Comparison of ENCODE assay signal across 15 cellular contexts in genomic region chr6:44016131-44016870, GRCh38.
DNase-seq lines count a peak whose midpoint lies in the region; ATAC-seq, FAIRE-seq and TF ChIP-seq lines count a peak whose summit lies in the region.
"Had no signal": no experiment of that assay in that cellular context is flagged by ENCODE, and none has a peak within 500 bp of the region (broad histone marks: within the 10 kb centered on the region; RNA-seq: fewer than 3 reads in every experiment).

No MANE protein-coding gene starts in this region.

- H3K27me3 ChIP-seq in PC-9 (ENCODE audit: insufficient read depth, low read depth) (no peaks in the 10 kb centered on the region), H1 (replicated peaks in 1 of 4; ENCODE audit: control insufficient read depth in 3 of 4, extremely low read depth in 1 of 4, insufficient read depth in 3 of 4, low read length in 3 of 4) (no peaks in the 10 kb centered on the region), transverse colon (no peaks in the 10 kb centered on the region)
- H3K27me3 ChIP-seq: dorsolateral prefrontal cortex, neural progenitor cell had no signal

- TF ChIP-seq EP300 in H1 (IDR thresholded peaks at IDR 0.05; ENCODE audit: borderline replicate concordance in 1 of 2, low read depth in 2 of 2, low read length in 2 of 2) (no peak), transverse colon (IDR thresholded peaks at IDR 0.05; ENCODE audit: low read depth) (no peak)

- ATAC-seq in omental fat pad (ENCODE audit: low FRiP score) (no peak), GM19324 (IDR thresholded peaks at IDR 0.05; ENCODE audit: low FRiP score, unreplicated experiment) (no peak), HG03342 (IDR thresholded peaks at IDR 0.05; ENCODE audit: unreplicated experiment) (no peak)
- ATAC-seq: HepG2 had no signal

- no peak overlapping the region for H3K14ac ChIP-seq in H1 (ENCODE audit: insufficient read length)

- no peak for FAIRE-seq in H1 (lab: Jason Lieb, UNC)
- FAIRE-seq: HepG2 had no signal

- no peak overlapping the region for H3K56ac ChIP-seq in H1 (replicated peaks; ENCODE audit: insufficient read length, low read depth, low read length)

- peak overlapping the region; percentile 75; the same call in 1 of the 2 replicates for H2BK20ac ChIP-seq in H1 (ENCODE audit: low read length)

- no peak for TF ChIP-seq CTCF in PC-9 (conservative IDR thresholded peaks at IDR 0.05)
- TF ChIP-seq CTCF in H1 (IDR thresholded peaks at IDR 0.05; ENCODE audit: control extremely low read depth in 1 of 3, insufficient read depth in 1 of 3, low read depth in 1 of 3, low read length in 3 of 3): no peak
- TF ChIP-seq CTCF in omental fat pad (IDR thresholded peaks at IDR 0.05): no peak
- TF ChIP-seq CTCF in transverse colon (IDR thresholded peaks at IDR 0.05): no peak

- H2AK5ac ChIP-seq in H1 (ENCODE audit: low read depth, low read length): no peak overlapping the region

- H3K79me2 ChIP-seq in PC-9 (ENCODE audit: low read depth) (no peaks in the 10 kb centered on the region), H1 (ENCODE audit: control insufficient read depth in 1 of 2, insufficient read depth in 2 of 2, low read length in 2 of 2) (no peaks in the 10 kb centered on the region)

- H3K9me3 ChIP-seq in PC-9 (ENCODE audit: insufficient read depth, low read depth): peaks cover 13% of the 10 kb centered on the region
- no peaks in the 10 kb centered on the region for H3K9me3 ChIP-seq in H1 (ENCODE audit: insufficient read depth in 2 of 2, low read depth in 1 of 2, low read length in 1 of 2)
- H3K9me3 ChIP-seq in transverse colon: no peaks in the 10 kb centered on the region

- no peak overlapping the region for H3K9ac ChIP-seq in H1 (replicated peaks in 1 of 4; ENCODE audit: extremely low read depth in 1 of 4, low read depth in 3 of 4, low read length in 3 of 4)
- H3K9ac ChIP-seq: neural progenitor cell had no signal

- H4K5ac ChIP-seq in H1 (ENCODE audit: insufficient read length, low read depth, low read length): no peak overlapping the region

- no peak overlapping the region for H3K18ac ChIP-seq in H1 (ENCODE audit: extremely low read depth, low read length)

- H2BK15ac ChIP-seq in H1 (ENCODE audit: low read length): no peak overlapping the region

- peak; percentile 55 for DNase-seq in ELR (ENCODE audit: low read depth)
- DNase-seq in PC-9: no peak
- DNase-seq in H1 (ENCODE audit: low read depth in 1 of 2, low spot score in 2 of 2): no peak
- peak; percentile 14 for DNase-seq in omental fat pad (ENCODE audit: low spot score)
- no peak for DNase-seq in T1000 (lab: John Stamatoyannopoulos, UW)
- no peak for DNase-seq in transverse colon
- DNase-seq: activated CD4-positive, alpha-beta memory T cell treated with anti-CD3 and anti-CD28 coated beads, Interleukin-2, amount 10 ng/mL, durations not matched to agents 7 days and 5 days; AML-193; Calu3; dorsolateral prefrontal cortex; NCI-H1105 had no signal

- intact Hi-C loops in PC-9 (cut with micrococcal nuclease; ENCODE audit: unreplicated experiment): no loop called here
- intact Hi-C loops in transverse colon (cut with DNase I; ENCODE audit: low total_unique reads): no loop called here

- H2BK12ac ChIP-seq in H1 (ENCODE audit: low read depth, low read length): no peak overlapping the region

- no peaks in the 10 kb centered on the region for H3K9me2 ChIP-seq in PC-9 (ENCODE audit: insufficient read depth)

- peaks cover 47% of the 10 kb centered on the region for H3F3A ChIP-seq in PC-9 (ENCODE audit: insufficient read depth, low read depth)

- H3K4me3 ChIP-seq in PC-9 (no peak overlapping the region), H1 (ENCODE audit: extremely low read depth in 1 of 4, insufficient read depth in 2 of 4, low read depth in 3 of 4, low read length in 4 of 4) (no peak overlapping the region), transverse colon (no peak overlapping the region)
- H3K4me3 ChIP-seq: dorsolateral prefrontal cortex, neural progenitor cell had no signal

- no peaks in the 10 kb centered on the region for H4K20me1 ChIP-seq in PC-9 (ENCODE audit: insufficient read depth)
- H4K20me1 ChIP-seq in H1 (replicated peaks in 1 of 2; ENCODE audit: control insufficient read depth in 1 of 2, insufficient read depth in 2 of 2, low read length in 2 of 2): no peaks in the 10 kb centered on the region

- no peak overlapping the region for H4K8ac ChIP-seq in H1 (ENCODE audit: extremely low read depth, insufficient read depth, low read length)

- H3K27ac ChIP-seq in PC-9: peak overlapping the region; percentile 23
- no peak overlapping the region for H3K27ac ChIP-seq in H1 (ENCODE audit: low read depth, low read length)
- no peak overlapping the region for H3K27ac ChIP-seq in transverse colon
- H3K27ac ChIP-seq: dorsolateral prefrontal cortex, neural progenitor cell had no signal

- CTCF ChIA-PET in PC-9 (lab: Charles Lee) (interaction anchor here (0.6 kb wide), 1 partner anchor 218 kb away, joined by 3 read pairs; no protein-coding TSS in a partner anchor), H1 (lab: Charles Lee; ENCODE audit: partially characterized antibody) (interaction anchor here (0.6 to 24.5 kb wide), 10 partner anchors 8 to 74 kb away, joined by 3 to 331 read pairs (median 4); no protein-coding TSS in a partner anchor)

- POLR2A ChIA-PET in PC-9 (lab: Charles Lee; ENCODE audit: unreplicated experiment): interaction anchor here (0.6 kb wide), 1 partner anchor 207 kb away, joined by 6 read pairs; the partner anchor contains the start of gene SLC29A1
- POLR2A ChIA-PET in H1 (lab: Charles Lee; ENCODE audit: partially characterized antibody): interaction anchor here (0.9 to 1.3 kb wide), 3 partner anchors 9 to 74 kb away, joined by 3 read pairs; no protein-coding TSS in a partner anchor

- H3K4me2 ChIP-seq in PC-9: no peak overlapping the region
- H3K4me2 ChIP-seq in H1 (ENCODE audit: insufficient read depth in 1 of 2, low read depth in 2 of 2, low read length in 2 of 2): no peak overlapping the region
- H3K4me2 ChIP-seq: neural progenitor cell had no signal

- no peaks in the 10 kb centered on the region for H3K79me1 ChIP-seq in H1 (ENCODE audit: low read depth, low read length)

- BruUV-seq in PC-9 (replicated peaks; lab: Mats Ljungman, UMichigan): no TSS peak

- 79% methylated on average over 5 of the region's 5 CpGs; no CpG with 5 or more reads in 1 of the 2 experiments for WGBS in H1 (ENCODE audit: extremely low coverage in 1 of 2, insufficient coverage in 1 of 2, insufficient read length in 1 of 2, insufficient replicate concordance in 2 of 2, low coverage in 1 of 2, low lambda C conversion rate in 2 of 2, missing lambda C conversion rate in 1 of 2), 2 experiments
- 71 to 93% methylated on average over 3 to 5 of the region's 5 CpGs for WGBS in transverse colon (ENCODE audit: low coverage in 1 of 2), 2 donors

- H4K91ac ChIP-seq in H1 (replicated peaks; ENCODE audit: insufficient read length, low read length): no peak overlapping the region

- peaks cover 17% of the 10 kb centered on the region; the same call in 1 of the 2 replicates for H3K36me3 ChIP-seq in PC-9 (ENCODE audit: low read depth)
- H3K36me3 ChIP-seq in H1 (ENCODE audit: control insufficient read depth in 2 of 4, insufficient read depth in 4 of 4, low read length in 3 of 4): no peaks in the 10 kb centered on the region
- H3K36me3 ChIP-seq in transverse colon: no peaks in the 10 kb centered on the region
- H3K36me3 ChIP-seq: neural progenitor cell had no signal

- no peak for TF ChIP-seq RAD21 in H1 (IDR thresholded peaks at IDR 0.05 in 1 of 2, conservative IDR thresholded peaks at IDR 0.05 in 1 of 2; ENCODE audit: low read depth in 2 of 2, low read length in 2 of 2)

- H2AFZ ChIP-seq in PC-9 (no peak overlapping the region), H1 (ENCODE audit: low read length) (no peak overlapping the region)
- H2AFZ ChIP-seq: neural progenitor cell had no signal

- H2BK120ac ChIP-seq in H1 (replicated peaks; ENCODE audit: low read depth, low read length): no peak overlapping the region

- H3K4me1 ChIP-seq in PC-9 (replicated peaks; ENCODE audit: insufficient read depth): peaks cover 35% of the 10 kb centered on the region
- peaks cover 0 to 4% (median 3%) of the 10 kb centered on the region in 4 experiments; a peak in 3 of 7 replicates for H3K4me1 ChIP-seq in H1 (replicated peaks in 1 of 4; ENCODE audit: control insufficient read depth in 3 of 4, insufficient read depth in 4 of 4, low read length in 3 of 4)
- no peaks in the 10 kb centered on the region for H3K4me1 ChIP-seq in transverse colon

- no peak overlapping the region for H3K4ac ChIP-seq in H1 (replicated peaks; ENCODE audit: insufficient read length, low read depth, low read length)

- no peak for TF ChIP-seq POLR2A in H1 (IDR thresholded peaks at IDR 0.05; ENCODE audit: control extremely low read depth in 1 of 2, low read depth in 2 of 2, low read length in 2 of 2)
- TF ChIP-seq POLR2A in transverse colon (IDR thresholded peaks at IDR 0.05): no peak

- H3K23ac ChIP-seq in H1 (ENCODE audit: insufficient read length): no peak overlapping the region

- in situ Hi-C loops in transverse colon (cut with MboI; ENCODE audit: low pct_ligation_motif_present in 1 of 4, low pct_unique_long_range_greater_than_20kb in 1 of 4, low sequenced_read_pairs in 3 of 4): no loop called here

- H3K23me2 ChIP-seq in H1 (ENCODE audit: low read depth, low read length): no peaks in the 10 kb centered on the region; the same call in 1 of the 2 replicates

- H2BK5ac ChIP-seq in H1 (ENCODE audit: low read depth, low read length): no peak overlapping the region

TF ChIP-seq in H1, 55 proteins besides CTCF, POLR2A, EP300 and RAD21:
- TF ChIP-seq JUND (IDR thresholded peaks at IDR 0.05; ENCODE audit: low read length): no peak
- 0 out of 2 replicates have a peak, but pooled peaks have one; percentile 8 for TF ChIP-seq SRF (IDR thresholded peaks at IDR 0.05; ENCODE audit: low read depth, low read length)

Comparison
In these comparisons a context has a peak if more than half of its experiments do, and no peak if none do; other contexts are left out.
1. DNase-seq: peak in ELR (single experiment) and omental fat pad (single experiment); none in PC-9 (0 of 2), H1 (0 of 2), T1000 (single experiment) and transverse colon (single experiment).